ENCODE assay signal across 17 cellular contexts in the genomic region with DNA sequence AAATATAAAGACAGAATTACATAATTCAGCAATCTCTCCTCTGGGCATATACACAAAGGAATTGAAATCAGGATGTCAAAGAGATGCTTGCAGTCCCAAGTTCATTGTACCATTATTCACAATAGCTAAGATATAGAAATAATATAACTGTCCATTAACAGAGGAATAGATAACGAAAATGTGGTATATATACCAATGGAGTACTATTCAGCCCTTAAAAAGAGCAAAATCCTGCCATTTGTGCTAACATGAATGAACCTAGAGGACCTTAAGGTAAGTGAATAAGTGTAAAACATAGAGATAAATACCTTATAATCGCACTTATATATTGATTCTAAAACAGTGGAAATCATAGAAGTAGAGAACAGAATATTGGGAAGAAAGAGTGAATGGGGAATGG. TPM values are rescaled to one million over a fixed set of nuclear protein-coding genes. Genes with fewer than 3 reads are reported as not detected.
DNase-seq lines count a peak whose midpoint lies in the region; ATAC-seq and TF ChIP-seq lines count a peak whose summit lies in the region.
"Had no signal": no experiment of that assay in that cellular context is flagged by ENCODE, and none has a peak within 500 bp of the region (broad histone marks: within the 10 kb centered on the region; RNA-seq: fewer than 3 reads in every experiment).

No MANE protein-coding gene starts in this region.

- H3K4me1 Mint-ChIP-seq in activated naive CD8-positive, alpha-beta T cell (ENCODE audit: low read depth) = peaks cover 61% of the 10 kb centered on the region
- H3K4me1 Mint-ChIP-seq in activated naive CD8-positive, alpha-beta T cell treated with anti-CD3 and anti-CD28 coated beads for 36 hours = peaks cover 54% of the 10 kb centered on the region
- peaks cover 37% of the 10 kb centered on the region for H3K4me1 Mint-ChIP-seq in dendritic cell treated with granulocyte-macrophage colony-stimulating factor and Interleukin-4, amounts not matched to agents 40 ng/mL and 50 ng/mL, for 4 days (ENCODE audit: low read depth)
- H3K4me1 Mint-ChIP-seq in stimulated activated naive B cell treated with anti-CD40 and anti-IgM and Interleukin-4, amounts not matched to agents 10 μg/mL and 1 μg/mL and 100 μg/mL, for 72 hours = peaks cover 20 to 42% of the 10 kb centered on the region in 2 donors

- peaks cover 85% of the 10 kb centered on the region for H3K79me2 ChIP-seq in Loucy (ENCODE audit: insufficient read depth, low read length)

- H4K91ac ChIP-seq in mesenchymal stem cell (ENCODE audit: low read length) = no peak overlapping the region

- no peak overlapping the region for H3K27ac ChIP-seq in mesenchymal stem cell (ENCODE audit: low read length, poor library complexity, severe bottlenecking)
- H3K27ac ChIP-seq: KMS-11 had no signal

- DNase-seq in activated naive CD8-positive, alpha-beta T cell treated with anti-CD3 and anti-CD28 coated beads for 36 hours = no peak
- DNase-seq in stimulated activated naive B cell treated with anti-CD40 and anti-IgM and Interleukin-4, amounts not matched to agents 10 μg/mL and 1 μg/mL and 100 μg/mL, for 72 hours = no peak
- DNase-seq in NCI-H1417 treated with DMSO at 0.1 percent for 48 hours (lab: John Stamatoyannopoulos, UW) (no peak), NAMALWA (ENCODE audit: low spot score) (no peak), mesenchymal stem cell (no peak)
- DNase-seq: ACHN, DMS 273 treated with DMSO at 0.1 percent for 48 hours, EL, H7, NCI-H1930, NCI-H2171, NCI-H774 had no signal

- peaks cover 32% of the 10 kb centered on the region for H4K20me1 ChIP-seq in Loucy (ENCODE audit: insufficient read depth, low read length, poor library complexity, severe bottlenecking)

- no peak overlapping the region for H2AK5ac ChIP-seq in mesenchymal stem cell (ENCODE audit: low read length, severe bottlenecking)

- intact Hi-C loops in dendritic cell treated with granulocyte-macrophage colony-stimulating factor and Interleukin-4, amounts not matched to agents 40 ng/mL and 50 ng/mL, for 4 days (cut with micrococcal nuclease) = loop anchor here (5.0 kb wide), 1 partner anchor 44 kb away; no protein-coding TSS in a partner anchor

- no peaks in the 10 kb centered on the region for H3K9me2 ChIP-seq in Loucy (replicated peaks; ENCODE audit: low read depth, low read length)

- H3K9me3 ChIP-seq in Loucy (ENCODE audit: insufficient read depth, low read depth, low read length) (no peaks in the 10 kb centered on the region), mesenchymal stem cell (ENCODE audit: control insufficient read depth, low read length) (no peaks in the 10 kb centered on the region)

- no peak overlapping the region for H2BK120ac ChIP-seq in mesenchymal stem cell (ENCODE audit: low read depth, low read length)

- H3K27ac Mint-ChIP-seq in activated naive CD8-positive, alpha-beta T cell = peak overlapping the region; percentile 48
- no peak overlapping the region for H3K27ac Mint-ChIP-seq in activated naive CD8-positive, alpha-beta T cell treated with anti-CD3 and anti-CD28 coated beads for 36 hours
- no peak overlapping the region for H3K27ac Mint-ChIP-seq in dendritic cell treated with granulocyte-macrophage colony-stimulating factor and Interleukin-4, amounts not matched to agents 40 ng/mL and 50 ng/mL, for 4 days
- peak overlapping the region; percentile 20 for H3K27ac Mint-ChIP-seq in stimulated activated naive B cell treated with anti-CD40 and anti-IgM and Interleukin-4, amounts not matched to agents 10 μg/mL and 1 μg/mL and 100 μg/mL, for 72 hours

- no peak overlapping the region for H4K8ac ChIP-seq in mesenchymal stem cell (ENCODE audit: low read length)

- H2BK5ac ChIP-seq in mesenchymal stem cell (ENCODE audit: low read depth, low read length, poor library complexity, severe bottlenecking) = no peak overlapping the region

- no peak overlapping the region for H2AFZ ChIP-seq in Loucy (ENCODE audit: low read length)
- H2AFZ ChIP-seq in mesenchymal stem cell (ENCODE audit: low read depth, low read length) = no peak overlapping the region

- no peak overlapping the region for H3K14ac ChIP-seq in mesenchymal stem cell (ENCODE audit: low read length in 2 of 2)

- peak overlapping the region; percentile 48 for H3K4me3 ChIP-seq in Loucy (ENCODE audit: low read length, poor library complexity, severe bottlenecking)
- H3K4me3 ChIP-seq in mesenchymal stem cell (ENCODE audit: insufficient read depth in 1 of 2, low read depth in 1 of 2, low read length in 2 of 2) = no peak overlapping the region

- no peak overlapping the region for H3K18ac ChIP-seq in mesenchymal stem cell (ENCODE audit: low read depth in 1 of 2, low read length in 2 of 2)

- no peak overlapping the region for H3K23ac ChIP-seq in mesenchymal stem cell (ENCODE audit: low read length in 2 of 2)

- no CpG with 5 or more reads among the region's 2 CpGs for WGBS in mesenchymal stem cell

- H3K36me3 Mint-ChIP-seq in activated naive CD8-positive, alpha-beta T cell = peaks cover 35% of the 10 kb centered on the region
- H3K36me3 Mint-ChIP-seq in activated naive CD8-positive, alpha-beta T cell treated with anti-CD3 and anti-CD28 coated beads for 36 hours = peaks cover 43% of the 10 kb centered on the region
- peaks cover 66% of the 10 kb centered on the region for H3K36me3 Mint-ChIP-seq in dendritic cell treated with granulocyte-macrophage colony-stimulating factor and Interleukin-4, amounts not matched to agents 40 ng/mL and 50 ng/mL, for 4 days (ENCODE audit: low read depth)
- H3K36me3 Mint-ChIP-seq in stimulated activated naive B cell treated with anti-CD40 and anti-IgM and Interleukin-4, amounts not matched to agents 10 μg/mL and 1 μg/mL and 100 μg/mL, for 72 hours = peaks cover 24 to 40% of the 10 kb centered on the region in 2 donors

- H3K27me3 ChIP-seq in Loucy (ENCODE audit: insufficient read depth, low read length, poor library complexity, severe bottlenecking) (no peaks in the 10 kb centered on the region), mesenchymal stem cell (ENCODE audit: control insufficient read depth in 1 of 2, insufficient read depth in 1 of 2, low read length in 2 of 2) (peaks cover 0 to 2% of the 10 kb centered on the region in 2 experiments)

- no peak overlapping the region for H2BK12ac ChIP-seq in mesenchymal stem cell (ENCODE audit: low read length in 2 of 2)

- H3K9ac ChIP-seq in Loucy (ENCODE audit: low read depth, low read length, poor library complexity, severe bottlenecking) (no peak overlapping the region), mesenchymal stem cell (ENCODE audit: low read length) (no peak overlapping the region)
- H3K9ac ChIP-seq: KMS-11 had no signal

- TF ChIP-seq CTCF in Loucy (conservative IDR thresholded peaks at IDR 0.05; ENCODE audit: low read length) = no peak

- no peaks in the 10 kb centered on the region for H3K79me1 ChIP-seq in mesenchymal stem cell (replicated peaks; ENCODE audit: low read length, poor library complexity, severe bottlenecking)

- no peak for ATAC-seq in stimulated activated naive B cell treated with anti-CD40 and anti-IgM and Interleukin-4, amounts not matched to agents 10 μg/mL and 1 μg/mL and 100 μg/mL, for 72 hours (replicated peaks)
- ATAC-seq: HepG2 had no signal

- no peaks in the 10 kb centered on the region for H3K27me3 Mint-ChIP-seq in activated naive CD8-positive, alpha-beta T cell
- no peaks in the 10 kb centered on the region for H3K27me3 Mint-ChIP-seq in activated naive CD8-positive, alpha-beta T cell treated with anti-CD3 and anti-CD28 coated beads for 36 hours
- no peaks in the 10 kb centered on the region for H3K27me3 Mint-ChIP-seq in dendritic cell treated with granulocyte-macrophage colony-stimulating factor and Interleukin-4, amounts not matched to agents 40 ng/mL and 50 ng/mL, for 4 days
- no peaks in the 10 kb centered on the region for H3K27me3 Mint-ChIP-seq in stimulated activated naive B cell treated with anti-CD40 and anti-IgM and Interleukin-4, amounts not matched to agents 10 μg/mL and 1 μg/mL and 100 μg/mL, for 72 hours

- H3K4ac ChIP-seq in mesenchymal stem cell (ENCODE audit: low read depth in 1 of 2, low read length in 2 of 2) = no peak overlapping the region

- H3K36me3 ChIP-seq in Loucy (ENCODE audit: insufficient read depth, low read length) (peaks cover 9% of the 10 kb centered on the region; the same call in 1 of the 2 replicates), mesenchymal stem cell (ENCODE audit: control insufficient read depth in 1 of 2, insufficient read depth in 2 of 2, low read depth in 1 of 2, low read length in 2 of 2) (no peaks in the 10 kb centered on the region)

- H3K4me3 Mint-ChIP-seq in activated naive CD8-positive, alpha-beta T cell = peak overlapping the region; percentile 4
- no peak overlapping the region for H3K4me3 Mint-ChIP-seq in activated naive CD8-positive, alpha-beta T cell treated with anti-CD3 and anti-CD28 coated beads for 36 hours
- peak overlapping the region; percentile 34 for H3K4me3 Mint-ChIP-seq in dendritic cell treated with granulocyte-macrophage colony-stimulating factor and Interleukin-4, amounts not matched to agents 40 ng/mL and 50 ng/mL, for 4 days
- no peak overlapping the region for H3K4me3 Mint-ChIP-seq in stimulated activated naive B cell treated with anti-CD40 and anti-IgM and Interleukin-4, amounts not matched to agents 10 μg/mL and 1 μg/mL and 100 μg/mL, for 72 hours

- H3F3A ChIP-seq in Loucy (ENCODE audit: low read depth) = peaks cover 5% of the 10 kb centered on the region

- peaks cover 4% of the 10 kb centered on the region for H3K9me3 Mint-ChIP-seq in activated naive CD8-positive, alpha-beta T cell (ENCODE audit: low read depth)
- H3K9me3 Mint-ChIP-seq in activated naive CD8-positive, alpha-beta T cell treated with anti-CD3 and anti-CD28 coated beads for 36 hours = peaks cover 2% of the 10 kb centered on the region
- H3K9me3 Mint-ChIP-seq in dendritic cell treated with granulocyte-macrophage colony-stimulating factor and Interleukin-4, amounts not matched to agents 40 ng/mL and 50 ng/mL, for 4 days = no peaks in the 10 kb centered on the region
- H3K9me3 Mint-ChIP-seq in stimulated activated naive B cell treated with anti-CD40 and anti-IgM and Interleukin-4, amounts not matched to agents 10 μg/mL and 1 μg/mL and 100 μg/mL, for 72 hours = peaks cover 0 to 1% of the 10 kb centered on the region in 2 donors

- H3K4me2 ChIP-seq in Loucy (ENCODE audit: low read depth, low read length, poor library complexity, severe bottlenecking) = peak overlapping the region; percentile 97
- no peak overlapping the region for H3K4me2 ChIP-seq in mesenchymal stem cell (ENCODE audit: low read length, poor library complexity, severe bottlenecking)
- H3K4me2 ChIP-seq: KMS-11 had no signal

- peaks cover 68% of the 10 kb centered on the region for H3K4me1 ChIP-seq in Loucy (ENCODE audit: insufficient read depth, low read length, poor library complexity, severe bottlenecking)
- peaks cover 4% of the 10 kb centered on the region for H3K4me1 ChIP-seq in mesenchymal stem cell (ENCODE audit: control insufficient read depth, insufficient read depth, low read depth, low read length)

- H2BK15ac ChIP-seq in mesenchymal stem cell (ENCODE audit: low read depth, poor library complexity, severe bottlenecking) = no peak overlapping the region

RNA-seq across cellular contexts. Expression of a gene that starts 7.0 kb away (rescaled TPM):
- 10 to 100 TPM; 14.6 to 17.3 TPM for total RNA-seq in activated naive CD8-positive, alpha-beta T cell treated with anti-CD3 and anti-CD28 coated beads for 36 hours
- 0.76 TPM for polyA plus RNA-seq in mesenchymal stem cell (2013, experiment 1 of 2)
- polyA plus RNA-seq in mesenchymal stem cell (2013, experiment 2 of 2) = 0.85 TPM
- total RNA-seq: HepG2 had no signal
- polyA plus RNA-seq: HepG2 had no signal

Comparison
In these comparisons a context has a peak if more than half of its experiments do, and no peak if none do; other contexts are left out.
1. H3K27ac Mint-ChIP-seq: peak in activated naive CD8-positive, alpha-beta T cell (single experiment) and stimulated activated naive B cell treated with anti-CD40 and anti-IgM and Interleukin-4, amounts not matched to agents 10 μg/mL and 1 μg/mL and 100 μg/mL, for 72 hours (single experiment); none in activated naive CD8-positive, alpha-beta T cell treated with anti-CD3 and anti-CD28 coated beads for 36 hours (single experiment) and dendritic cell treated with granulocyte-macrophage colony-stimulating factor and Interleukin-4, amounts not matched to agents 40 ng/mL and 50 ng/mL, for 4 days (single experiment).
2. H3K4me3 Mint-ChIP-seq: peak in activated naive CD8-positive, alpha-beta T cell (single experiment) and dendritic cell treated with granulocyte-macrophage colony-stimulating factor and Interleukin-4, amounts not matched to agents 40 ng/mL and 50 ng/mL, for 4 days (single experiment); none in activated naive CD8-positive, alpha-beta T cell treated with anti-CD3 and anti-CD28 coated beads for 36 hours (single experiment) and stimulated activated naive B cell treated with anti-CD40 and anti-IgM and Interleukin-4, amounts not matched to agents 10 μg/mL and 1 μg/mL and 100 μg/mL, for 72 hours (0 of 2).